Comparison of ENCODE assay signal across 27 cellular contexts in the genomic region with DNA sequence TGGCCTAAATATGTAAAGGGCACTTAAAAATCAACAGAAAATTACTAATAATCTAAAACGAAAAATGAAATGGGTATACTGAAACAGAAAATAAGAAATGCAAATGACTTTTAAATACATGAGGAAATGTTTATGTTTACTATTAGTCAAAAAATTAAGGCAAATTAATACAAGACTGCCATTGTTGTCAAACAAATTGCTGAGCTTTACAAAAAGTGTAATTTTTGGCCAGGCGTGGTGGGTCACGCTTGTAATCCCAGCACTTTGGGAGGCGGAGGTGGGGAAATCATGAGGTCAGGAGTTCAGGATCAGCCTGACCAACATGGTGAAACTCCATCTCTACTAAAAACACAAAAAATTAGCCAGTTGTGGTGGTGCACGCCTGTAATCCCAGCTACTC.
"Had no signal": no experiment of that assay in that cellular context is flagged by ENCODE, and none has a peak within 500 bp of the region (broad histone marks: within the 10 kb centered on the region; RNA-seq: fewer than 3 reads in every experiment).

No MANE protein-coding gene starts in this region.

- H3K36me3 ChIP-seq: neural progenitor cell, ovary, spleen, suprapubic skin, tibial artery, transverse colon, upper lobe of right lung, uterus had no signal

- H3K27me3 ChIP-seq: neural progenitor cell, ovary, spleen, suprapubic skin, testis, tibial artery, transverse colon, upper lobe of right lung, uterus had no signal

- DNase-seq: natural killer cell; occipital lobe; ovary; psoas muscle; right cardiac atrium; spleen; stimulated activated CD4-positive, alpha-beta T cell treated with anti-CD3 and anti-CD28 coated beads, Interleukin-12 subunit alpha, Interleukin-12 subunit beta, amount 100 ng/mL, for 4 hours; stimulated activated CD4-positive, alpha-beta T cell treated with anti-CD3 and anti-CD28 coated beads, Interleukin-1b, Interleukin-23, amount 100 ng/mL, for 48 hours; stimulated activated CD4-positive, alpha-beta T cell treated with anti-CD3 and anti-CD28 coated beads, Interleukin-4, amount 100 ng/mL, for 1 hour; stimulated activated CD4-positive, alpha-beta T cell treated with anti-CD3 and anti-CD28 coated beads, Interleukin-4, amount 100 ng/mL, for 4 hours; stimulated activated CD8-positive, alpha-beta memory T cell treated with anti-CD3 and anti-CD28 coated beads, Interleukin-4, amount 100 ng/mL, for 48 hours; stimulated activated naive CD4-positive, alpha-beta T cell; stimulated activated naive CD8-positive, alpha-beta T cell treated with anti-CD3 and anti-CD28 coated beads, Interleukin-15, amount 100 ng/mL, for 72 hours; stimulated activated naive CD8-positive, alpha-beta T cell treated with anti-CD3 and anti-CD28 coated beads, Interleukin-15, Interleukin-2, amounts not matched to agents 100 U/mL and 50 U/mL, for 24 hours; substantia nigra; testis; tibial artery; transverse colon; upper lobe of right lung; uterus had no signal

- H3K4me1 ChIP-seq: parathyroid adenoma, psoas muscle, spleen, suprapubic skin, testis, tibial artery, transverse colon, upper lobe of right lung, uterus had no signal

- H3K9me3 ChIP-seq: ovary, psoas muscle, spleen, suprapubic skin, testis, tibial artery, transverse colon, upper lobe of right lung, uterus had no signal

- H3K9ac ChIP-seq: neural progenitor cell, parathyroid adenoma had no signal

- ATAC-seq: natural killer cell; psoas muscle; right cardiac atrium; sciatic nerve; stimulated activated memory B cell treated with anti-CD40 and anti-IgM and Interleukin-4, amounts not matched to agents 10 μg/mL and 1 μg/mL and 100 μg/mL, for 72 hours; stimulated activated naive CD8-positive, alpha-beta T cell treated with anti-CD3 and anti-CD28 coated beads, Interleukin-15, amount 100 ng/mL, for 72 hours; stimulated activated naive CD8-positive, alpha-beta T cell treated with anti-CD3 and anti-CD28 coated beads, Interleukin-15, Interleukin-2, amounts not matched to agents 100 U/mL and 50 U/mL, for 24 hours; upper lobe of right lung had no signal

- H3K4me3 ChIP-seq: neural progenitor cell, ovary, psoas muscle, skin epidermis, smooth muscle cell, spleen, suprapubic skin, testis, tibial artery, transverse colon, upper lobe of right lung, uterus had no signal

- H3K27ac ChIP-seq: neural progenitor cell, ovary, parathyroid adenoma, psoas muscle, skin epidermis, spleen, suprapubic skin, testis, tibial artery, transverse colon, upper lobe of right lung, uterus had no signal

- H3K4me2 ChIP-seq: neural progenitor cell, smooth muscle cell had no signal

- H2AFZ ChIP-seq: neural progenitor cell, parathyroid adenoma had no signal
